In genomic region chr9:134365791-134366222, GRCh38 we compare ENCODE assay signal across 9 cellular contexts. TPM values are rescaled to one million over a fixed set of nuclear protein-coding genes. Genes with fewer than 3 reads are reported as not detected.
DNase-seq lines count a peak whose midpoint lies in the region; ATAC-seq and TF ChIP-seq lines count a peak whose summit lies in the region.
"Had no signal": no experiment of that assay in that cellular context is flagged by ENCODE, and none has a peak within 500 bp of the region (broad histone marks: within the 10 kb centered on the region; RNA-seq: fewer than 3 reads in every experiment).

No MANE protein-coding gene starts in this region.

- H4K20me1 ChIP-seq in DND-41 (ENCODE audit: insufficient read depth, low read length) (peaks cover 81% of the 10 kb centered on the region), OCI-LY3 (ENCODE audit: insufficient read depth, low read length) (peaks cover 76% of the 10 kb centered on the region), fibroblast of lung (ENCODE audit: control insufficient read depth, extremely low read depth, insufficient read depth, low read length) (no peaks in the 10 kb centered on the region)

- H3K36me3 Mint-ChIP-seq in activated naive CD4-positive, alpha-beta T cell treated with anti-CD3 and anti-CD28 coated beads, Interleukin-2, amount 10 ng/mL, durations not matched to agents 7 days and 5 days, result no peaks in the 10 kb centered on the region
- H3K36me3 Mint-ChIP-seq: stimulated activated naive B cell treated with anti-CD40 and anti-IgM and Interleukin-4, amounts not matched to agents 10 μg/mL and 1 μg/mL and 100 μg/mL, for 72 hours had no signal

- H3K9me3 ChIP-seq in DND-41 (ENCODE audit: insufficient read depth, low read length, severe bottlenecking) (no peaks in the 10 kb centered on the region), OCI-LY3 (ENCODE audit: insufficient read depth, low read length) (no peaks in the 10 kb centered on the region), fibroblast of lung (ENCODE audit: control insufficient read depth, insufficient read depth, low read depth, low read length) (no peaks in the 10 kb centered on the region)

- no peak for TF ChIP-seq CTCF in DND-41 (IDR thresholded peaks at IDR 0.05; ENCODE audit: borderline replicate concordance, extremely low read depth, low read length, poor library complexity, severe bottlenecking)
- no peak for TF ChIP-seq CTCF in OCI-LY3 (IDR thresholded peaks at IDR 0.05; ENCODE audit: low read depth, low read length)
- TF ChIP-seq CTCF in fibroblast of lung (conservative IDR thresholded peaks at IDR 0.05 in 1 of 2, IDR thresholded peaks at IDR 0.05 in 1 of 2; ENCODE audit: low read depth in 1 of 2, low read length in 2 of 2), result peak; percentile 5 to 12

- no peaks in the 10 kb centered on the region for H3K4me1 ChIP-seq in DND-41 (ENCODE audit: insufficient read depth, low read length)
- H3K4me1 ChIP-seq in OCI-LY3 (ENCODE audit: low read length), result peaks cover 11% of the 10 kb centered on the region
- peaks cover 17% of the 10 kb centered on the region for H3K4me1 ChIP-seq in fibroblast of lung (ENCODE audit: control insufficient read depth, extremely low read depth, insufficient read depth, low read length)

- H3K9me3 Mint-ChIP-seq in activated naive CD4-positive, alpha-beta T cell treated with anti-CD3 and anti-CD28 coated beads, Interleukin-2, amount 10 ng/mL, durations not matched to agents 7 days and 5 days, result no peaks in the 10 kb centered on the region
- H3K9me3 Mint-ChIP-seq: stimulated activated naive B cell treated with anti-CD40 and anti-IgM and Interleukin-4, amounts not matched to agents 10 μg/mL and 1 μg/mL and 100 μg/mL, for 72 hours had no signal

- no peak overlapping the region for H3K4me3 Mint-ChIP-seq in activated naive CD4-positive, alpha-beta T cell treated with anti-CD3 and anti-CD28 coated beads, Interleukin-2, amount 10 ng/mL, durations not matched to agents 7 days and 5 days
- H3K4me3 Mint-ChIP-seq: stimulated activated naive B cell treated with anti-CD40 and anti-IgM and Interleukin-4, amounts not matched to agents 10 μg/mL and 1 μg/mL and 100 μg/mL, for 72 hours had no signal

- peak; percentile 22; the same call in 1 of the 3 replicates for ATAC-seq in DND-41 (ENCODE audit: insufficient read depth, low read depth)
- no peak for ATAC-seq in GM21786 (IDR thresholded peaks at IDR 0.05; ENCODE audit: unreplicated experiment)

- H3K4me3 ChIP-seq in DND-41 (ENCODE audit: low read depth in 1 of 2, low read length in 2 of 2) (no peak overlapping the region), OCI-LY3 (ENCODE audit: low read length) (no peak overlapping the region), fibroblast of lung (replicated peaks in 1 of 4; ENCODE audit: control extremely low read depth in 1 of 4, insufficient read depth in 1 of 4, low read depth in 3 of 4, low read length in 4 of 4) (no peak overlapping the region)

- H3K36me3 ChIP-seq in DND-41 (ENCODE audit: insufficient read depth, low read length) (no peaks in the 10 kb centered on the region), OCI-LY3 (replicated peaks; ENCODE audit: low read depth, low read length) (no peaks in the 10 kb centered on the region), fibroblast of lung (ENCODE audit: control insufficient read depth, insufficient read depth, low read length) (no peaks in the 10 kb centered on the region)

- no peaks in the 10 kb centered on the region for H3K4me1 Mint-ChIP-seq in activated naive CD4-positive, alpha-beta T cell treated with anti-CD3 and anti-CD28 coated beads, Interleukin-2, amount 10 ng/mL, durations not matched to agents 7 days and 5 days

- H3K4me2 ChIP-seq in DND-41 (ENCODE audit: insufficient read depth, low read length) (no peak overlapping the region), OCI-LY3 (ENCODE audit: low read length) (peak overlapping the region; percentile 13; the same call in 1 of the 2 replicates), fibroblast of lung (ENCODE audit: extremely low read depth, insufficient read depth, low read length) (peak overlapping the region; percentile 69)

- no peak overlapping the region for H3K27ac Mint-ChIP-seq in activated naive CD4-positive, alpha-beta T cell treated with anti-CD3 and anti-CD28 coated beads, Interleukin-2, amount 10 ng/mL, durations not matched to agents 7 days and 5 days
- H3K27ac Mint-ChIP-seq: stimulated activated naive B cell treated with anti-CD40 and anti-IgM and Interleukin-4, amounts not matched to agents 10 μg/mL and 1 μg/mL and 100 μg/mL, for 72 hours had no signal

- CTCF ChIA-PET in activated naive CD4-positive, alpha-beta T cell treated with anti-CD3 and anti-CD28 coated beads, Interleukin-2, amount 10 ng/mL, durations not matched to agents 7 days and 5 days (lab: Charles Lee), result no interaction called here

- peaks cover 3% of the 10 kb centered on the region for H3K27me3 Mint-ChIP-seq in activated naive CD4-positive, alpha-beta T cell treated with anti-CD3 and anti-CD28 coated beads, Interleukin-2, amount 10 ng/mL, durations not matched to agents 7 days and 5 days

- no peak overlapping the region for H3K9ac ChIP-seq in DND-41 (ENCODE audit: low read depth, low read length)
- no peak overlapping the region for H3K9ac ChIP-seq in OCI-LY3 (ENCODE audit: low read length)
- peak overlapping the region; percentile 24 for H3K9ac ChIP-seq in fibroblast of lung (ENCODE audit: insufficient read depth, low read length)

- H3K27ac ChIP-seq in DND-41 (ENCODE audit: low read length), result no peak overlapping the region
- no peak overlapping the region for H3K27ac ChIP-seq in OCI-LY3 (ENCODE audit: low read length)
- peak overlapping the region; percentile 61 for H3K27ac ChIP-seq in fibroblast of lung (ENCODE audit: insufficient read depth, low read length)

- H3K27me3 ChIP-seq in DND-41 (ENCODE audit: insufficient read depth, low read length, poor library complexity), result no peaks in the 10 kb centered on the region
- no peaks in the 10 kb centered on the region for H3K27me3 ChIP-seq in OCI-LY3 (ENCODE audit: low read depth, low read length)
- no peaks in the 10 kb centered on the region for H3K27me3 ChIP-seq in fibroblast of lung (ENCODE audit: control insufficient read depth, insufficient read depth, low read length)

- H2AFZ ChIP-seq in DND-41 (ENCODE audit: low read depth, low read length) (no peak overlapping the region), OCI-LY3 (ENCODE audit: low read depth, low read length) (no peak overlapping the region), fibroblast of lung (ENCODE audit: low read length) (no peak overlapping the region)

- no peaks in the 10 kb centered on the region for H3K79me2 ChIP-seq in DND-41 (ENCODE audit: insufficient read depth, low read length)
- peaks cover 11% of the 10 kb centered on the region for H3K79me2 ChIP-seq in OCI-LY3 (ENCODE audit: low read length)
- H3K79me2 ChIP-seq in fibroblast of lung (ENCODE audit: control insufficient read depth, insufficient read depth, low read length), result peaks cover 19% of the 10 kb centered on the region

- DNase-seq in DND-41 (peak; percentile 12), fibroblast of lung (ENCODE audit: low read depth in 2 of 2) (peak; percentile 29 to 44), retina (peak; percentile 53), GF-D8 (lab: John Stamatoyannopoulos, UW) (no peak)
- no peak for DNase-seq in stimulated activated naive CD4-positive, alpha-beta T cell treated with Interleukin-2 at 50 U/mL for 16 hours (lab: John Stamatoyannopoulos, UW)
- no peak for DNase-seq in activated naive CD4-positive, alpha-beta T cell treated with anti-CD3 and anti-CD28 coated beads, Interleukin-2, amount 10 ng/mL, durations not matched to agents 7 days and 5 days
- DNase-seq: stimulated activated naive B cell treated with anti-CD40 and anti-IgM and Interleukin-4, amounts not matched to agents 10 μg/mL and 1 μg/mL and 100 μg/mL, for 72 hours had no signal

RNA-seq across cellular contexts. Expression of gene RXRA, which starts 39.6 kb away (rescaled TPM):
- total RNA-seq in fibroblast of lung, result 14.6 and 14.9 TPM in 2 replicates
- 11.5 and 13.3 TPM in 2 replicates for polyA plus RNA-seq in fibroblast of lung
- 29.3 and 35.2 TPM in 2 replicates for polyA plus RNA-seq in fibroblast of lung (2012)
- polyA minus RNA-seq in fibroblast of lung (ENCODE audit: low replicate concordance), result 56.4 and 59.1 TPM in 2 replicates

Comparison
In these comparisons a context has a peak if more than half of its experiments do, and no peak if none do; other contexts are left out.
1. DNase-seq: peak in DND-41 (single experiment), fibroblast of lung (2 of 2) and retina (single experiment); none in stimulated activated naive CD4-positive, alpha-beta T cell treated with Interleukin-2 at 50 U/mL for 16 hours (single experiment), GF-D8 (single experiment) and activated naive CD4-positive, alpha-beta T cell treated with anti-CD3 and anti-CD28 coated beads, Interleukin-2, amount 10 ng/mL, durations not matched to agents 7 days and 5 days (single experiment).
2. CTCF ChIP-seq: peak in fibroblast of lung (2 of 2); none in DND-41 (single experiment) and OCI-LY3 (single experiment).